In genomic region chr7:156656598-156656997, GRCh38 we compare ENCODE assay signal across 22 cellular contexts. TPM values are rescaled to one million over a fixed set of nuclear protein-coding genes. Genes with fewer than 3 reads are reported as not detected.
A peak's percentile ranks its signal among the peaks of the same experiment; 100 is the strongest.
DNase-seq lines count a peak whose midpoint lies in the region; ATAC-seq and TF ChIP-seq lines count a peak whose summit lies in the region.
"Had no signal": no experiment of that assay in that cellular context is flagged by ENCODE, and none has a peak within 500 bp of the region (broad histone marks: within the 10 kb centered on the region; RNA-seq: fewer than 3 reads in every experiment).

No MANE protein-coding gene starts in this region.

- peak overlapping the region; percentile 84 for H2AFZ ChIP-seq in neural progenitor cell (replicated peaks)

- H3K36me3 ChIP-seq in neural progenitor cell, result no peaks in the 10 kb centered on the region
- no peaks in the 10 kb centered on the region for H3K36me3 ChIP-seq in right atrium auricular region
- H3K36me3 ChIP-seq: HAP-1, ovary, upper lobe of left lung had no signal

- peak; percentile 73 for DNase-seq in neural progenitor cell (ENCODE audit: low spot score)
- DNase-seq in NCI-H146 treated with DMSO at 0.1 percent for 48 hours (lab: John Stamatoyannopoulos, UW; ENCODE audit: unreplicated experiment), result no peak
- DNase-seq in right atrium auricular region (ENCODE audit: low spot score), result no peak
- DNase-seq: activated naive CD8-positive, alpha-beta T cell treated with anti-CD3 and anti-CD28 coated beads, Interleukin-2, amount 10 ng/mL, durations not matched to agents 7 days and 5 days; cortex of kidney; DMS79 treated with DMSO at 0.1 percent for 48 hours; hippocampal formation; KBM-7; ovary; stimulated activated CD4-positive, alpha-beta T cell treated with anti-CD3 and anti-CD28 coated beads, Interleukin-1b, Interleukin-23, amount 100 ng/mL, for 48 hours; stimulated activated naive CD8-positive, alpha-beta T cell treated with anti-CD3 and anti-CD28 coated beads, Interleukin-15, amount 100 ng/mL, for 72 hours had no signal

- peak overlapping the region; percentile 90 for H3K27ac ChIP-seq in neural progenitor cell
- no peak overlapping the region for H3K27ac ChIP-seq in right atrium auricular region
- H3K27ac ChIP-seq: ovary, upper lobe of left lung had no signal

- peak overlapping the region; percentile 52 for H3K9ac ChIP-seq in neural progenitor cell

- H3K79me2 ChIP-seq in neural progenitor cell (ENCODE audit: low read depth), result no peaks in the 10 kb centered on the region

- H3F3A ChIP-seq in neural progenitor cell (ENCODE audit: low read depth), result peaks cover 25% of the 10 kb centered on the region

- no peak overlapping the region for H3K27ac Mint-ChIP-seq in neural progenitor cell
- H3K27ac Mint-ChIP-seq: activated naive CD8-positive, alpha-beta T cell treated with anti-CD3 and anti-CD28 coated beads, Interleukin-2, amount 10 ng/mL, durations not matched to agents 7 days and 5 days; activated T-helper 1 cell treated with anti-CD3 and anti-CD28 coated beads, Interleukin-12 subunit alpha, Interleukin-12 subunit beta, Interleukin-2, Interleukin-4 antibody, amounts not matched to agents 30 ng/mL and 10 ng/mL and 1 ng/mL, durations not matched to agents 14 hours and 24 hours and 36 hours; stimulated activated naive CD8-positive, alpha-beta T cell treated with anti-CD3 and anti-CD28 coated beads, Interleukin-15, amount 100 ng/mL, for 72 hours had no signal

- TF ChIP-seq CTCF in neural progenitor cell (IDR thresholded peaks at IDR 0.05), result no peak
- no peak for TF ChIP-seq CTCF in right atrium auricular region (IDR thresholded peaks at IDR 0.05)

- H3K4me3 ChIP-seq in neural progenitor cell (no peak overlapping the region), right atrium auricular region (no peak overlapping the region)
- H3K4me3 ChIP-seq: HAP-1, lung, ovary, upper lobe of left lung had no signal

- TF ChIP-seq POLR2A in GM18505 (IDR thresholded peaks at IDR 0.05; ENCODE audit: borderline replicate concordance, extremely low read depth, insufficient read depth, insufficient read length), result no peak

- no peaks in the 10 kb centered on the region for H3K27me3 Mint-ChIP-seq in neural progenitor cell (ENCODE audit: insufficient read depth, low read depth)

- no peaks in the 10 kb centered on the region for H3K9me3 Mint-ChIP-seq in neural progenitor cell
- H3K9me3 Mint-ChIP-seq: activated naive CD8-positive, alpha-beta T cell treated with anti-CD3 and anti-CD28 coated beads, Interleukin-2, amount 10 ng/mL, durations not matched to agents 7 days and 5 days; activated T-helper 1 cell treated with anti-CD3 and anti-CD28 coated beads, Interleukin-12 subunit alpha, Interleukin-12 subunit beta, Interleukin-2, Interleukin-4 antibody, amounts not matched to agents 30 ng/mL and 10 ng/mL and 1 ng/mL, durations not matched to agents 14 hours and 24 hours and 36 hours; stimulated activated naive CD8-positive, alpha-beta T cell treated with anti-CD3 and anti-CD28 coated beads, Interleukin-15, amount 100 ng/mL, for 72 hours had no signal

- H3K4me1 ChIP-seq in neural progenitor cell (peaks cover 34% of the 10 kb centered on the region), right atrium auricular region (no peaks in the 10 kb centered on the region)
- H3K4me1 ChIP-seq: HAP-1, upper lobe of left lung had no signal

- ATAC-seq in GM18505 (IDR thresholded peaks at IDR 0.05; ENCODE audit: unreplicated experiment), result peak; percentile 52
- peak; percentile 79 for ATAC-seq in GM21529 (IDR thresholded peaks at IDR 0.05; ENCODE audit: unreplicated experiment)
- peak; percentile 42 for ATAC-seq in HG02973 (IDR thresholded peaks at IDR 0.05; ENCODE audit: unreplicated experiment)
- ATAC-seq in HG03565 (IDR thresholded peaks at IDR 0.05; ENCODE audit: unreplicated experiment), result no peak
- no peak for ATAC-seq in HG03097 (IDR thresholded peaks at IDR 0.05; ENCODE audit: low FRiP score, unreplicated experiment)
- ATAC-seq: Panc1; stimulated activated naive CD8-positive, alpha-beta T cell treated with anti-CD3 and anti-CD28 coated beads, Interleukin-15, amount 100 ng/mL, for 72 hours had no signal

- H3K9me3 ChIP-seq in neural progenitor cell (ENCODE audit: low read depth) (no peaks in the 10 kb centered on the region), right atrium auricular region (no peaks in the 10 kb centered on the region)
- H3K9me3 ChIP-seq: HAP-1, ovary, upper lobe of left lung had no signal

- peak overlapping the region; percentile 7 for H3K4me2 ChIP-seq in neural progenitor cell

- no peaks in the 10 kb centered on the region for H3K4me1 Mint-ChIP-seq in neural progenitor cell

- no peaks in the 10 kb centered on the region for H3K36me3 Mint-ChIP-seq in neural progenitor cell
- H3K36me3 Mint-ChIP-seq: activated naive CD8-positive, alpha-beta T cell treated with anti-CD3 and anti-CD28 coated beads, Interleukin-2, amount 10 ng/mL, durations not matched to agents 7 days and 5 days had no signal

- no peaks in the 10 kb centered on the region for H4K20me1 ChIP-seq in neural progenitor cell (ENCODE audit: low read depth)

- H3K4me3 Mint-ChIP-seq in neural progenitor cell, result no peak overlapping the region
- H3K4me3 Mint-ChIP-seq: activated naive CD8-positive, alpha-beta T cell treated with anti-CD3 and anti-CD28 coated beads, Interleukin-2, amount 10 ng/mL, durations not matched to agents 7 days and 5 days; activated T-helper 1 cell treated with anti-CD3 and anti-CD28 coated beads, Interleukin-12 subunit alpha, Interleukin-12 subunit beta, Interleukin-2, Interleukin-4 antibody, amounts not matched to agents 30 ng/mL and 10 ng/mL and 1 ng/mL, durations not matched to agents 14 hours and 24 hours and 36 hours; stimulated activated naive CD8-positive, alpha-beta T cell treated with anti-CD3 and anti-CD28 coated beads, Interleukin-15, amount 100 ng/mL, for 72 hours had no signal

- no peaks in the 10 kb centered on the region for H3K27me3 ChIP-seq in neural progenitor cell
- H3K27me3 ChIP-seq in right atrium auricular region, result no peaks in the 10 kb centered on the region
- H3K27me3 ChIP-seq: ovary, upper lobe of left lung had no signal

RNA-seq across cellular contexts. Expression of gene RNF32, which starts 16.0 kb away (rescaled TPM):
- total RNA-seq in neural progenitor cell (ENCODE audit: low replicate concordance) (3.0 and 3.3 TPM in 2 replicates), right atrium auricular region (under 1 TPM in 1 of 2 donors, not detected in 1; 0.79 TPM)
- total RNA-seq: endothelial cell of umbilical vein had no signal

Comparison
In these comparisons a context has a peak if more than half of its experiments do, and no peak if none do; other contexts are left out.
1. ATAC-seq: peak in GM18505 (single experiment), GM21529 (single experiment) and HG02973 (single experiment); none in HG03565 (single experiment) and HG03097 (single experiment).